In genomic region chr5:141186897-141187512, GRCh38 we compare ENCODE assay signal across 1 cellular context.
TF ChIP-seq lines count a peak whose summit lies in the region.

Gene PCDHB9 (plus strand): TSS chr5:141187161. CDS start chr5:141187319, 158 bp downstream.

TF ChIP-seq in HCT116, 20 proteins besides CTCF, POLR2A, EP300 and RAD21 (continued from another document):
- no peak for TF ChIP-seq YY1 (IDR thresholded peaks at IDR 0.05; ENCODE audit: extremely low read depth, insufficient replicate concordance, low read depth, low read length)
